Comparison of ENCODE assay signal across 19 cellular contexts in the genomic region with DNA sequence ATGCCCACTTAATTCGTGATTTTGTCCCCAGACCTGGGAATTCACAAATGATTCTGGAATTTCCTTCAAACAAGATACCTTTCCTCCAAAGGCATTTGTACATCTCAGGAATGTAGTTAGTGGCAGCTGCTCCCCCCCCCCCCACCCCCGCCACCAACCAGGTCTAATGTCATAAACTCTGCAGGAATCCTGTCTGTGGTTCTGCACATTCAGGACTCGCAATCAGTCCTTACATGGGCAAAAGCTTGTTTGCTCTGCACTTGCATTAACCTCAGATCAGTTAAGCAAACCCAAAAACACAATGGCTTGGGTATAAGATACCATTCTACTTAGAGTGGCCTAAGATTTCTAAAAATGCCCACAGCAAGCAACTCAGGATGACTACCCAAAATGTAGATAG.
DNase-seq lines count a peak whose midpoint lies in the region; ATAC-seq, FAIRE-seq and TF ChIP-seq lines count a peak whose summit lies in the region.
"Had no signal": no experiment of that assay in that cellular context is flagged by ENCODE, and none has a peak within 500 bp of the region (broad histone marks: within the 10 kb centered on the region; RNA-seq: fewer than 3 reads in every experiment).

No MANE protein-coding gene starts in this region.

- no peak overlapping the region for H3K4me2 ChIP-seq in H1 (ENCODE audit: insufficient read depth in 1 of 2, low read depth in 2 of 2, low read length in 2 of 2)

- no peak overlapping the region for H3K9ac ChIP-seq in H1 (replicated peaks in 1 of 4; ENCODE audit: extremely low read depth in 1 of 4, low read depth in 3 of 4, low read length in 3 of 4)

- no peaks in the 10 kb centered on the region for H3K27me3 Mint-ChIP-seq in osteocyte (ENCODE audit: unreplicated experiment)
- H3K27me3 Mint-ChIP-seq in type B pancreatic cell: no peaks in the 10 kb centered on the region
- peaks cover 5% of the 10 kb centered on the region in 2 donors for H3K27me3 Mint-ChIP-seq in stimulated activated naive B cell treated with anti-CD40 and anti-IgM and Interleukin-4, amounts not matched to agents 10 μg/mL and 1 μg/mL and 100 μg/mL, for 72 hours

- H3K4me1 ChIP-seq in H1 (replicated peaks in 1 of 4; ENCODE audit: control insufficient read depth in 3 of 4, insufficient read depth in 4 of 4, low read length in 3 of 4): peaks cover 0 to 5% (median 2%) of the 10 kb centered on the region in 4 experiments; a peak in 2 of 7 replicates
- H3K4me1 ChIP-seq: breast epithelium had no signal

- no peak overlapping the region for H2BK12ac ChIP-seq in H1 (ENCODE audit: low read depth, low read length)

- no peaks in the 10 kb centered on the region for H4K20me1 ChIP-seq in H1 (replicated peaks in 1 of 2; ENCODE audit: control insufficient read depth in 1 of 2, insufficient read depth in 2 of 2, low read length in 2 of 2)

- no peak overlapping the region for H3K27ac ChIP-seq in H1 (ENCODE audit: low read depth, low read length)
- H3K27ac ChIP-seq: C4-2B had no signal

- H2AFZ ChIP-seq in H1 (ENCODE audit: low read length): no peak overlapping the region

- CTCF ChIA-PET in H1 (lab: Charles Lee; ENCODE audit: partially characterized antibody): interaction anchor here (0.7 to 0.9 kb wide), 2 partner anchors 31 to 96 kb away, joined by 3 read pairs; no protein-coding TSS in a partner anchor

- POLR2A ChIA-PET in H1 (lab: Charles Lee; ENCODE audit: partially characterized antibody): interaction anchor here (0.9 kb wide), 1 partner anchor 170 kb away, joined by 3 read pairs; no protein-coding TSS in a partner anchor

- H3K9me3 ChIP-seq in H1 (ENCODE audit: insufficient read depth in 2 of 2, low read depth in 1 of 2, low read length in 1 of 2): no peaks in the 10 kb centered on the region
- H3K9me3 ChIP-seq: breast epithelium, thoracic aorta had no signal

- H3K79me1 ChIP-seq in H1 (ENCODE audit: low read depth, low read length): no peaks in the 10 kb centered on the region

- TF ChIP-seq CTCF in H1 (IDR thresholded peaks at IDR 0.05; ENCODE audit: control extremely low read depth in 1 of 3, insufficient read depth in 1 of 3, low read depth in 1 of 3, low read length in 3 of 3) (no peak), osteocyte (IDR thresholded peaks at IDR 0.05) (no peak), type B pancreatic cell (conservative IDR thresholded peaks at IDR 0.05) (no peak)

- WGBS in H1 (ENCODE audit: extremely low coverage in 1 of 2, insufficient coverage in 1 of 2, insufficient read length in 1 of 2, insufficient replicate concordance in 2 of 2, low coverage in 1 of 2, low lambda C conversion rate in 2 of 2, missing lambda C conversion rate in 1 of 2), 2 experiments: 86% methylated on average over 3 of the region's 3 CpGs; no CpG with 5 or more reads in 1 of the 2 experiments

- no peak overlapping the region for H4K8ac ChIP-seq in H1 (ENCODE audit: extremely low read depth, insufficient read depth, low read length)

- no peak overlapping the region for H3K4me3 ChIP-seq in H1 (ENCODE audit: extremely low read depth in 1 of 4, insufficient read depth in 2 of 4, low read depth in 3 of 4, low read length in 4 of 4)
- H3K4me3 ChIP-seq: breast epithelium, thoracic aorta had no signal

- H3K4me1 Mint-ChIP-seq in osteocyte (ENCODE audit: unreplicated experiment): peaks cover 32% of the 10 kb centered on the region
- peaks cover 11% of the 10 kb centered on the region for H3K4me1 Mint-ChIP-seq in type B pancreatic cell (ENCODE audit: unreplicated experiment)
- peaks cover 4 to 7% of the 10 kb centered on the region in 2 donors for H3K4me1 Mint-ChIP-seq in stimulated activated naive B cell treated with anti-CD40 and anti-IgM and Interleukin-4, amounts not matched to agents 10 μg/mL and 1 μg/mL and 100 μg/mL, for 72 hours
- H3K4me1 Mint-ChIP-seq: immature natural killer cell, T-cell had no signal

- no peak overlapping the region for H2BK5ac ChIP-seq in H1 (ENCODE audit: low read depth, low read length)

- H3K23me2 ChIP-seq in H1 (ENCODE audit: low read depth, low read length): no peaks in the 10 kb centered on the region

- H3K56ac ChIP-seq in H1 (replicated peaks; ENCODE audit: insufficient read length, low read depth, low read length): no peak overlapping the region

- DNase-seq in GM03348 (ENCODE audit: low spot score): peak; percentile 11
- peak; percentile 61 for DNase-seq in NCI-H69 (lab: John Stamatoyannopoulos, UW)
- no peak for DNase-seq in H1 (ENCODE audit: low read depth in 1 of 2, low spot score in 2 of 2)
- no peak for DNase-seq in osteocyte (ENCODE audit: extremely low spot score, unreplicated experiment)
- DNase-seq in GDM1 (lab: John Stamatoyannopoulos, UW): no peak
- no peak for DNase-seq in type B pancreatic cell (ENCODE audit: extremely low spot score, unreplicated experiment)
- no peak for DNase-seq in stimulated activated naive B cell treated with anti-CD40 and anti-IgM and Interleukin-4, amounts not matched to agents 10 μg/mL and 1 μg/mL and 100 μg/mL, for 72 hours
- DNase-seq: activated CD4-positive, CD25-positive, alpha-beta regulatory T cell treated with anti-CD3 and anti-CD28 coated beads, Interleukin-2, amount 50 U/mL, for 72 hours; activated naive CD4-positive, alpha-beta T cell; foreskin fibroblast; immature natural killer cell; NCI-H1092; NCI-H2227 treated with DMSO at 0.1 percent for 48 hours; OCI-M1; posterior cingulate gyrus; T-cell had no signal

- no peaks in the 10 kb centered on the region for H3K36me3 ChIP-seq in H1 (ENCODE audit: control insufficient read depth in 2 of 4, insufficient read depth in 4 of 4, low read length in 3 of 4)
- H3K36me3 ChIP-seq: breast epithelium, thoracic aorta had no signal

- H2BK120ac ChIP-seq in H1 (replicated peaks; ENCODE audit: low read depth, low read length): peak overlapping the region; percentile 50

- H3K27me3 ChIP-seq in H1 (replicated peaks in 1 of 4; ENCODE audit: control insufficient read depth in 3 of 4, extremely low read depth in 1 of 4, insufficient read depth in 3 of 4, low read length in 3 of 4): no peaks in the 10 kb centered on the region
- H3K27me3 ChIP-seq: breast epithelium had no signal

- H2BK20ac ChIP-seq in H1 (ENCODE audit: low read length): no peak overlapping the region

- no peak overlapping the region for H3K14ac ChIP-seq in H1 (ENCODE audit: insufficient read length)

- H4K5ac ChIP-seq in H1 (ENCODE audit: insufficient read length, low read depth, low read length): no peak overlapping the region

- H3K9me3 Mint-ChIP-seq in osteocyte (ENCODE audit: unreplicated experiment): no peaks in the 10 kb centered on the region
- no peaks in the 10 kb centered on the region for H3K9me3 Mint-ChIP-seq in type B pancreatic cell
- no peaks in the 10 kb centered on the region for H3K9me3 Mint-ChIP-seq in stimulated activated naive B cell treated with anti-CD40 and anti-IgM and Interleukin-4, amounts not matched to agents 10 μg/mL and 1 μg/mL and 100 μg/mL, for 72 hours
- H3K9me3 Mint-ChIP-seq: T-cell had no signal

- TF ChIP-seq POLR2A in H1 (IDR thresholded peaks at IDR 0.05; ENCODE audit: control extremely low read depth in 1 of 2, low read depth in 2 of 2, low read length in 2 of 2): no peak

- H3K18ac ChIP-seq in H1 (ENCODE audit: extremely low read depth, low read length): no peak overlapping the region

- H3K79me2 ChIP-seq in H1 (ENCODE audit: control insufficient read depth in 1 of 2, insufficient read depth in 2 of 2, low read length in 2 of 2): no peaks in the 10 kb centered on the region

- no peak overlapping the region for H4K91ac ChIP-seq in H1 (replicated peaks; ENCODE audit: insufficient read length, low read length)

- H2BK15ac ChIP-seq in H1 (ENCODE audit: low read length): no peak overlapping the region

- no peak for TF ChIP-seq RAD21 in H1 (IDR thresholded peaks at IDR 0.05 in 1 of 2, conservative IDR thresholded peaks at IDR 0.05 in 1 of 2; ENCODE audit: low read depth in 2 of 2, low read length in 2 of 2)

- H3K36me3 Mint-ChIP-seq in osteocyte (ENCODE audit: unreplicated experiment) (no peaks in the 10 kb centered on the region), type B pancreatic cell (no peaks in the 10 kb centered on the region)
- H3K36me3 Mint-ChIP-seq in stimulated activated naive B cell treated with anti-CD40 and anti-IgM and Interleukin-4, amounts not matched to agents 10 μg/mL and 1 μg/mL and 100 μg/mL, for 72 hours: no peaks in the 10 kb centered on the region
- H3K36me3 Mint-ChIP-seq: immature natural killer cell, T-cell had no signal

- H3K4me3 Mint-ChIP-seq in osteocyte (ENCODE audit: unreplicated experiment): no peak overlapping the region
- no peak overlapping the region for H3K4me3 Mint-ChIP-seq in type B pancreatic cell
- no peak overlapping the region for H3K4me3 Mint-ChIP-seq in stimulated activated naive B cell treated with anti-CD40 and anti-IgM and Interleukin-4, amounts not matched to agents 10 μg/mL and 1 μg/mL and 100 μg/mL, for 72 hours
- H3K4me3 Mint-ChIP-seq: immature natural killer cell, T-cell had no signal

- TF ChIP-seq EP300 in H1 (IDR thresholded peaks at IDR 0.05; ENCODE audit: borderline replicate concordance in 1 of 2, low read depth in 2 of 2, low read length in 2 of 2): no peak

- H2AK5ac ChIP-seq in H1 (ENCODE audit: low read depth, low read length): no peak overlapping the region

- no peak for ATAC-seq in stimulated activated naive B cell treated with anti-CD40 and anti-IgM and Interleukin-4, amounts not matched to agents 10 μg/mL and 1 μg/mL and 100 μg/mL, for 72 hours (replicated peaks)
- ATAC-seq: T-cell had no signal

- no peak overlapping the region for H3K4ac ChIP-seq in H1 (replicated peaks; ENCODE audit: insufficient read length, low read depth, low read length)

- H3K27ac Mint-ChIP-seq in osteocyte (ENCODE audit: unreplicated experiment) (peak overlapping the region; percentile 83), type B pancreatic cell (no peak overlapping the region)
- H3K27ac Mint-ChIP-seq in stimulated activated naive B cell treated with anti-CD40 and anti-IgM and Interleukin-4, amounts not matched to agents 10 μg/mL and 1 μg/mL and 100 μg/mL, for 72 hours: no peak overlapping the region
- H3K27ac Mint-ChIP-seq: immature natural killer cell, T-cell had no signal

- H3K23ac ChIP-seq in H1 (ENCODE audit: insufficient read length): no peak overlapping the region

- FAIRE-seq in H1 (lab: Jason Lieb, UNC): no peak

TF ChIP-seq in H1, 55 proteins besides CTCF, POLR2A, EP300 and RAD21:
- TF ChIP-seq BCL11A (IDR thresholded peaks at IDR 0.05; ENCODE audit: low read depth in 2 of 2, low read length in 2 of 2): no peak
- TF ChIP-seq SRF (IDR thresholded peaks at IDR 0.05; ENCODE audit: low read depth, low read length): peak; percentile 61; the same call in 1 of the 2 replicates

Comparison
In these comparisons a context has a peak if more than half of its experiments do, and no peak if none do; other contexts are left out.
1. DNase-seq: peak in GM03348 (single experiment) and NCI-H69 (single experiment); none in H1 (0 of 2), osteocyte (single experiment), GDM1 (single experiment), type B pancreatic cell (single experiment) and stimulated activated naive B cell treated with anti-CD40 and anti-IgM and Interleukin-4, amounts not matched to agents 10 μg/mL and 1 μg/mL and 100 μg/mL, for 72 hours (single experiment).